1 cellular context compared by ENCODE assay signal in the genomic region with DNA sequence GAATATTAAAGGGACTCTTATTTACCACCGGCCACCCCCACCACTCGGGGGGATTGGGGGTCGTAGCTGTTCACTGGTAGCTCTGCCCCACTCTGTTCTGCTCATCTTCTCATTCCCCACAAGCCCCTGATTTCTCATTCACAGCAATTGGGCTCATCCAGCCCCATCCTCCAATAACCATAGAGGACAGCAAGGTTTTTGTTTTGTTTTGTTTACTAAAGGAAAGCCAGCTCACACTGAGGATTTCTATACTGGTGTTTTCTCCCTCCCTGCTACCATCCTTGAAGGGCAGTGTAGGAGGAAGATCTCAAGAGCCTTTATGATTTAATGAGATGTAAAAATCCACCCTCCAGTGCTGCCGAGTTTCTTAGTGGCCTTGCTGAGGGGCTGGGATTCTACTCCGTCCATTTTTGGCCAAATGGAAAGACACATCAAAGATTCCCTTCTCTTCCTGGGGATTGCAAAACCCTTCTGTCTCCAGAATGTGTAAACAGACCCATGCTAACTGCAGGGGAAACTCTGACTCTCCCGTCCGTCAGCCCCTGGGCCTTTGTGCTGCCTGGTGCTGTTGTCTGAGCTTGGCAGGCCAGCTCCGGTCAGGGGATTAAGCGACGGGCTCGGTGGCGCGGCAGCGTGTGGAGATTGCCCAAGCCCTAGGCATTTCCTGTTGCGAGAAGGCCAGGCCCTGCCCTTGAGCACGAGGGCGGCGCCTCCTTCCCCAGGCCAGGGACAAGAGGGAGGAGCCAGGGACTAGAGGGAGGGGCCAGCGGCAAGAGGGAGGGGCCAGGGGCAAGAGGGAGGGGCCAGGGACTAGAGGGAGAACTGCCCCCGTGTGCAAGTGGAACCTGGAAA.
TF ChIP-seq lines count a peak whose summit lies in the region.

No MANE protein-coding gene starts in this region.

TF ChIP-seq in HepG2, 621 proteins besides CTCF, POLR2A, EP300 and RAD21 (continued from another document and continues in another):
- TF ChIP-seq, protein P1, sequence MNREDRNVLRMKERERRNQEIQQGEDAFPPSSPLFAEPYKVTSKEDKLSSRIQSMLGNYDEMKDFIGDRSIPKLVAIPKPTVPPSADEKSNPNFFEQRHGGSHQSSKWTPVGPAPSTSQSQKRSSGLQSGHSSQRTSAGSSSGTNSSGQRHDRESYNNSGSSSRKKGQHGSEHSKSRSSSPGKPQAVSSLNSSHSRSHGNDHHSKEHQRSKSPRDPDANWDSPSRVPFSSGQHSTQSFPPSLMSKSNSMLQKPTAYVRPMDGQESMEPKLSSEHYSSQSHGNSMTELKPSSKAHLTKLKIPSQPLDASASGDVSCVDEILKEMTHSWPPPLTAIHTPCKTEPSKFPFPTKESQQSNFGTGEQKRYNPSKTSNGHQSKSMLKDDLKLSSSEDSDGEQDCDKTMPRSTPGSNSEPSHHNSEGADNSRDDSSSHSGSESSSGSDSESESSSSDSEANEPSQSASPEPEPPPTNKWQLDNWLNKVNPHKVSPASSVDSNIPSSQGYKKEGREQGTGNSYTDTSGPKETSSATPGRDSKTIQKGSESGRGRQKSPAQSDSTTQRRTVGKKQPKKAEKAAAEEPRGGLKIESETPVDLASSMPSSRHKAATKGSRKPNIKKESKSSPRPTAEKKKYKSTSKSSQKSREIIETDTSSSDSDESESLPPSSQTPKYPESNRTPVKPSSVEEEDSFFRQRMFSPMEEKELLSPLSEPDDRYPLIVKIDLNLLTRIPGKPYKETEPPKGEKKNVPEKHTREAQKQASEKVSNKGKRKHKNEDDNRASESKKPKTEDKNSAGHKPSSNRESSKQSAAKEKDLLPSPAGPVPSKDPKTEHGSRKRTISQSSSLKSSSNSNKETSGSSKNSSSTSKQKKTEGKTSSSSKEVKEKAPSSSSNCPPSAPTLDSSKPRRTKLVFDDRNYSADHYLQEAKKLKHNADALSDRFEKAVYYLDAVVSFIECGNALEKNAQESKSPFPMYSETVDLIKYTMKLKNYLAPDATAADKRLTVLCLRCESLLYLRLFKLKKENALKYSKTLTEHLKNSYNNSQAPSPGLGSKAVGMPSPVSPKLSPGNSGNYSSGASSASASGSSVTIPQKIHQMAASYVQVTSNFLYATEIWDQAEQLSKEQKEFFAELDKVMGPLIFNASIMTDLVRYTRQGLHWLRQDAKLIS (CRISPR knock-in tag; IDR thresholded peaks at IDR 0.05) = peak; percentile 87; the same call in 1 of the 2 replicates
- TF ChIP-seq ZNF619 (CRISPR knock-in tag; IDR thresholded peaks at IDR 0.05) = peak; percentile 95; the same call in 1 of the 2 replicates
- TF ChIP-seq ZNF839 (CRISPR knock-in tag; IDR thresholded peaks at IDR 0.05; ENCODE audit: borderline replicate concordance) = peak; percentile 82; the same call in 1 of the 2 replicates
- peak; percentile 74 for TF ChIP-seq NR2F6 (IDR thresholded peaks at IDR 0.05)
- TF ChIP-seq NR2F6 (CRISPR knock-in tag; IDR thresholded peaks at IDR 0.05) = peak; percentile 97
- peak; percentile 96 for TF ChIP-seq ZIK1 (CRISPR knock-in tag; IDR thresholded peaks at IDR 0.05; ENCODE audit: borderline replicate concordance, low read depth)
- peak; percentile 90 for TF ChIP-seq ZNF230 (CRISPR knock-in tag; IDR thresholded peaks at IDR 0.05)
- TF ChIP-seq, protein P2, sequence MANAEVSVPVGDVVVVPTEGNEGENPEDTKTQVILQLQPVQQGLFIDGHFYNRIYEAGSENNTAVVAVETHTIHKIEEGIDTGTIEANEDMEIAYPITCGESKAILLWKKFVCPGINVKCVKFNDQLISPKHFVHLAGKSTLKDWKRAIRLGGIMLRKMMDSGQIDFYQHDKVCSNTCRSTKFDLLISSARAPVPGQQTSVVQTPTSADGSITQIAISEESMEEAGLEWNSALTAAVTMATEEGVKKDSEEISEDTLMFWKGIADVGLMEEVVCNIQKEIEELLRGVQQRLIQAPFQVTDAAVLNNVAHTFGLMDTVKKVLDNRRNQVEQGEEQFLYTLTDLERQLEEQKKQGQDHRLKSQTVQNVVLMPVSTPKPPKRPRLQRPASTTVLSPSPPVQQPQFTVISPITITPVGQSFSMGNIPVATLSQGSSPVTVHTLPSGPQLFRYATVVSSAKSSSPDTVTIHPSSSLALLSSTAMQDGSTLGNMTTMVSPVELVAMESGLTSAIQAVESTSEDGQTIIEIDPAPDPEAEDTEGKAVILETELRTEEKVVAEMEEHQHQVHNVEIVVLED (CRISPR knock-in tag; IDR thresholded peaks at IDR 0.05; ENCODE audit: borderline replicate concordance) = peak; percentile 85
- peak; percentile 95; the same call in 1 of the 2 replicates for TF ChIP-seq ZNF564 (CRISPR knock-in tag; IDR thresholded peaks at IDR 0.05)
- TF ChIP-seq CBX1 (IDR thresholded peaks at IDR 0.05; ENCODE audit: low read depth) = peak; percentile 57
- TF ChIP-seq TBL1XR1 (IDR thresholded peaks at IDR 0.05; ENCODE audit: borderline replicate concordance, low read length, partially characterized antibody) = peak; percentile 71
- TF ChIP-seq, protein P3, sequence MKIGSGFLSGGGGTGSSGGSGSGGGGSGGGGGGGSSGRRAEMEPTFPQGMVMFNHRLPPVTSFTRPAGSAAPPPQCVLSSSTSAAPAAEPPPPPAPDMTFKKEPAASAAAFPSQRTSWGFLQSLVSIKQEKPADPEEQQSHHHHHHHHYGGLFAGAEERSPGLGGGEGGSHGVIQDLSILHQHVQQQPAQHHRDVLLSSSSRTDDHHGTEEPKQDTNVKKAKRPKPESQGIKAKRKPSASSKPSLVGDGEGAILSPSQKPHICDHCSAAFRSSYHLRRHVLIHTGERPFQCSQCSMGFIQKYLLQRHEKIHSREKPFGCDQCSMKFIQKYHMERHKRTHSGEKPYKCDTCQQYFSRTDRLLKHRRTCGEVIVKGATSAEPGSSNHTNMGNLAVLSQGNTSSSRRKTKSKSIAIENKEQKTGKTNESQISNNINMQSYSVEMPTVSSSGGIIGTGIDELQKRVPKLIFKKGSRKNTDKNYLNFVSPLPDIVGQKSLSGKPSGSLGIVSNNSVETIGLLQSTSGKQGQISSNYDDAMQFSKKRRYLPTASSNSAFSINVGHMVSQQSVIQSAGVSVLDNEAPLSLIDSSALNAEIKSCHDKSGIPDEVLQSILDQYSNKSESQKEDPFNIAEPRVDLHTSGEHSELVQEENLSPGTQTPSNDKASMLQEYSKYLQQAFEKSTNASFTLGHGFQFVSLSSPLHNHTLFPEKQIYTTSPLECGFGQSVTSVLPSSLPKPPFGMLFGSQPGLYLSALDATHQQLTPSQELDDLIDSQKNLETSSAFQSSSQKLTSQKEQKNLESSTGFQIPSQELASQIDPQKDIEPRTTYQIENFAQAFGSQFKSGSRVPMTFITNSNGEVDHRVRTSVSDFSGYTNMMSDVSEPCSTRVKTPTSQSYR (CRISPR knock-in tag; IDR thresholded peaks at IDR 0.05; ENCODE audit: borderline replicate concordance) = peak; percentile 76; the same call in 1 of the 2 replicates
- TF ChIP-seq KDM5B (CRISPR knock-in tag; IDR thresholded peaks at IDR 0.05; ENCODE audit: borderline replicate concordance) = peak; percentile 95
- TF ChIP-seq ZNF501 (CRISPR knock-in tag; IDR thresholded peaks at IDR 0.05) = peak; percentile 98
- peak; percentile 81; the same call in 1 of the 2 replicates for TF ChIP-seq HOXD1 (CRISPR knock-in tag; IDR thresholded peaks at IDR 0.05)
- TF ChIP-seq CENPX (CRISPR knock-in tag; IDR thresholded peaks at IDR 0.05) = no peak
- TF ChIP-seq ZNF234 (CRISPR knock-in tag; conservative IDR thresholded peaks at IDR 0.05) = no peak
- TF ChIP-seq ZNF446 (CRISPR knock-in tag; IDR thresholded peaks at IDR 0.05) = peak; percentile 81
- peak; percentile 95 for TF ChIP-seq ZNF12 (CRISPR knock-in tag; IDR thresholded peaks at IDR 0.05)
- TF ChIP-seq, protein P4, sequence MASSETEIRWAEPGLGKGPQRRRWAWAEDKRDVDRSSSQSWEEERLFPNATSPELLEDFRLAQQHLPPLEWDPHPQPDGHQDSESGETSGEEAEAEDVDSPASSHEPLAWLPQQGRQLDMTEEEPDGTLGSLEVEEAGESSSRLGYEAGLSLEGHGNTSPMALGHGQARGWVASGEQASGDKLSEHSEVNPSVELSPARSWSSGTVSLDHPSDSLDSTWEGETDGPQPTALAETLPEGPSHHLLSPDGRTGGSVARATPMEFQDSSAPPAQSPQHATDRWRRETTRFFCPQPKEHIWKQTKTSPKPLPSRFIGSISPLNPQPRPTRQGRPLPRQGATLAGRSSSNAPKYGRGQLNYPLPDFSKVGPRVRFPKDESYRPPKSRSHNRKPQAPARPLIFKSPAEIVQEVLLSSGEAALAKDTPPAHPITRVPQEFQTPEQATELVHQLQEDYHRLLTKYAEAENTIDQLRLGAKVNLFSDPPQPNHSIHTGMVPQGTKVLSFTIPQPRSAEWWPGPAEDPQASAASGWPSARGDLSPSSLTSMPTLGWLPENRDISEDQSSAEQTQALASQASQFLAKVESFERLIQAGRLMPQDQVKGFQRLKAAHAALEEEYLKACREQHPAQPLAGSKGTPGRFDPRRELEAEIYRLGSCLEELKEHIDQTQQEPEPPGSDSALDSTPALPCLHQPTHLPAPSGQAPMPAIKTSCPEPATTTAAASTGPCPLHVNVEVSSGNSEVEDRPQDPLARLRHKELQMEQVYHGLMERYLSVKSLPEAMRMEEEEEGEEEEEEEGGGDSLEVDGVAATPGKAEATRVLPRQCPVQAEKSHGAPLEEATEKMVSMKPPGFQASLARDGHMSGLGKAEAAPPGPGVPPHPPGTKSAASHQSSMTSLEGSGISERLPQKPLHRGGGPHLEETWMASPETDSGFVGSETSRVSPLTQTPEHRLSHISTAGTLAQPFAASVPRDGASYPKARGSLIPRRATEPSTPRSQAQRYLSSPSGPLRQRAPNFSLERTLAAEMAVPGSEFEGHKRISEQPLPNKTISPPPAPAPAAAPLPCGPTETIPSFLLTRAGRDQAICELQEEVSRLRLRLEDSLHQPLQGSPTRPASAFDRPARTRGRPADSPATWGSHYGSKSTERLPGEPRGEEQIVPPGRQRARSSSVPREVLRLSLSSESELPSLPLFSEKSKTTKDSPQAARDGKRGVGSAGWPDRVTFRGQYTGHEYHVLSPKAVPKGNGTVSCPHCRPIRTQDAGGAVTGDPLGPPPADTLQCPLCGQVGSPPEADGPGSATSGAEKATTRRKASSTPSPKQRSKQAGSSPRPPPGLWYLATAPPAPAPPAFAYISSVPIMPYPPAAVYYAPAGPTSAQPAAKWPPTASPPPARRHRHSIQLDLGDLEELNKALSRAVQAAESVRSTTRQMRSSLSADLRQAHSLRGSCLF (CRISPR knock-in tag; IDR thresholded peaks at IDR 0.05; ENCODE audit: borderline replicate concordance) = no peak
- TF ChIP-seq ZFYVE20 (CRISPR knock-in tag; IDR thresholded peaks at IDR 0.05; ENCODE audit: borderline replicate concordance, low read depth) = no peak
- no peak for TF ChIP-seq KLF13 (CRISPR knock-in tag; IDR thresholded peaks at IDR 0.05)
- TF ChIP-seq, protein P5, sequence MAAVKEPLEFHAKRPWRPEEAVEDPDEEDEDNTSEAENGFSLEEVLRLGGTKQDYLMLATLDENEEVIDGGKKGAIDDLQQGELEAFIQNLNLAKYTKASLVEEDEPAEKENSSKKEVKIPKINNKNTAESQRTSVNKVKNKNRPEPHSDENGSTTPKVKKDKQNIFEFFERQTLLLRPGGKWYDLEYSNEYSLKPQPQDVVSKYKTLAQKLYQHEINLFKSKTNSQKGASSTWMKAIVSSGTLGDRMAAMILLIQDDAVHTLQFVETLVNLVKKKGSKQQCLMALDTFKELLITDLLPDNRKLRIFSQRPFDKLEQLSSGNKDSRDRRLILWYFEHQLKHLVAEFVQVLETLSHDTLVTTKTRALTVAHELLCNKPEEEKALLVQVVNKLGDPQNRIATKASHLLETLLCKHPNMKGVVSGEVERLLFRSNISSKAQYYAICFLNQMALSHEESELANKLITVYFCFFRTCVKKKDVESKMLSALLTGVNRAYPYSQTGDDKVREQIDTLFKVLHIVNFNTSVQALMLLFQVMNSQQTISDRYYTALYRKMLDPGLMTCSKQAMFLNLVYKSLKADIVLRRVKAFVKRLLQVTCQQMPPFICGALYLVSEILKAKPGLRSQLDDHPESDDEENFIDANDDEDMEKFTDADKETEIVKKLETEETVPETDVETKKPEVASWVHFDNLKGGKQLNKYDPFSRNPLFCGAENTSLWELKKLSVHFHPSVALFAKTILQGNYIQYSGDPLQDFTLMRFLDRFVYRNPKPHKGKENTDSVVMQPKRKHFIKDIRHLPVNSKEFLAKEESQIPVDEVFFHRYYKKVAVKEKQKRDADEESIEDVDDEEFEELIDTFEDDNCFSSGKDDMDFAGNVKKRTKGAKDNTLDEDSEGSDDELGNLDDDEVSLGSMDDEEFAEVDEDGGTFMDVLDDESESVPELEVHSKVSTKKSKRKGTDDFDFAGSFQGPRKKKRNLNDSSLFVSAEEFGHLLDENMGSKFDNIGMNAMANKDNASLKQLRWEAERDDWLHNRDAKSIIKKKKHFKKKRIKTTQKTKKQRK (IDR thresholded peaks at IDR 0.05; ENCODE audit: low read length) = no peak
- TF ChIP-seq MED13 (CRISPR knock-in tag; IDR thresholded peaks at IDR 0.05) = peak; percentile 99
- TF ChIP-seq, protein P6, sequence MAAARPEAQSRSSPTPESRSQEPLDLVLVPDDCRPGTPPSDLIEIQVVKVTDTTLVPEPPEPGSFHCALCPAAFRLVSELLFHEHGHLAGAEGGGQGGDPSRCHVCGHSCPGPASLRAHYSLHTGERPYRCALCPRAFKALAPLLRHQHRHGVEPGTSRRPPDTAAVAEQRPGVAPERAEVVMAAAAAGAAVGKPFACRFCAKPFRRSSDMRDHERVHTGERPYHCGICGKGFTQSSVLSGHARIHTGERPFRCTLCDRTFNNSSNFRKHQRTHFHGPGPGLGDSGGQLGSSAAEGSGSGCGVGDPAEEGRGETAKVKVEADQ (CRISPR knock-in tag; IDR thresholded peaks at IDR 0.05; ENCODE audit: borderline replicate concordance) = peak; percentile 96; the same call in 1 of the 2 replicates
- no peak for TF ChIP-seq HOXA9 (CRISPR knock-in tag; IDR thresholded peaks at IDR 0.05; ENCODE audit: borderline replicate concordance)
- TF ChIP-seq ZNF569 (CRISPR knock-in tag; IDR thresholded peaks at IDR 0.05; ENCODE audit: borderline replicate concordance) = peak; percentile 67; the same call in 1 of the 2 replicates
- TF ChIP-seq ZNF549 (CRISPR knock-in tag; IDR thresholded peaks at IDR 0.05) = no peak
- peak; percentile 100 for TF ChIP-seq MTA1 (CRISPR knock-in tag; IDR thresholded peaks at IDR 0.05; ENCODE audit: borderline replicate concordance)
